Comparison of ENCODE assay signal across 27 cellular contexts in the genomic region with DNA sequence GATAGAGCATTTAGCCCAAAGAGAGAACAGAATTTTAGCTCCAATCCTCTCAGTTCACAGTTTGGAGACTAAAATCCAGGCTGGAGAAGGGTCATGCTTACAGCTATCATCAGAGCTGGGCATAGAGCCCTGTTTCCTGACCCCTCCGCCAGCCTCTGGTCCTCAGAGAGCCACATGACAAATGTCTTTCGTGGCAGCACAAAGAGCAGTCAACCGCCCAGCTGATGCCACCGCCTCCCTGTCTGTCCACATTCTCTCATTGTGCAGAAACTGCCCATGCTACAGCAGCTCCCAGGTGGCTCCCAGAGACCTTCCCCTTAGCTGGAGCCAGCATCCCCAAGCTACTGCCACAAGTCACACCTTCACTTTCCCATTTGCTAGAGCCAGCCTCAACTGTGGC. TPM values are rescaled to one million over a fixed set of nuclear protein-coding genes. Genes with fewer than 3 reads are reported as not detected.
"Had no signal": no experiment of that assay in that cellular context is flagged by ENCODE, and none has a peak within 500 bp of the region (broad histone marks: within the 10 kb centered on the region; RNA-seq: fewer than 3 reads in every experiment).

No MANE protein-coding gene starts in this region.

- ATAC-seq: K562, Panc1, PC-3 had no signal

- H3K36me3 ChIP-seq: SJSA1 had no signal

- DNase-seq: MV-4-11; NCI-H1048; NCI-H1105; NCI-H1417; NCI-H1436 treated with DMSO at 0.1 percent for 48 hours; NCI-H1694; NCI-H187 treated with DMSO at 0.1 percent for 48 hours; NCI-H2081; NCI-H2107; NCI-H2227 treated with DMSO at 0.1 percent for 48 hours; NCI-H524; NCI-H526 treated with DMSO at 0.1 percent for 48 hours; NCI-H748 treated with DMSO at 0.1 percent for 48 hours; NK-92 treated with Interleukin-12 subunit alpha and Interleukin-12 subunit beta, amount 100 ng/mL, for 24 hours; PC-3; SIG-M5 had no signal

- H3K9me3 ChIP-seq: SJSA1 had no signal

- H3K4me1 ChIP-seq: SJSA1 had no signal

- H3K27ac ChIP-seq: HL-60, RWPE1, SJSA1, SK-N-MC had no signal

- H3K4me3 ChIP-seq: K562, SJSA1, SK-N-MC had no signal

RNA-seq across cellular contexts. Expression of gene KCNK3, which starts 7.6 kb away (rescaled TPM):
- total RNA-seq: LHCN-M2, MCF 10A, OCI-LY7, SJSA1 had no signal
- polyA plus RNA-seq: IgD-negative memory B cell had no signal

RNA-seq across cellular contexts. Expression of gene CIB4, which starts 58.9 kb away (rescaled TPM):
- total RNA-seq: K562, LHCN-M2, MCF 10A, NCI-H460, OCI-LY7, PC-3, SJSA1 had no signal
- polyA plus RNA-seq: IgD-negative memory B cell, K562 had no signal
